Comparison of ENCODE assay signal across 12 cellular contexts in genomic region chr1:172041102-172041501, GRCh38.
A peak's percentile ranks its signal among the peaks of the same experiment; 100 is the strongest.
DNase-seq lines count a peak whose midpoint lies in the region; ATAC-seq and TF ChIP-seq lines count a peak whose summit lies in the region.
"Had no signal": no experiment of that assay in that cellular context is flagged by ENCODE, and none has a peak within 500 bp of the region (broad histone marks: within the 10 kb centered on the region; RNA-seq: fewer than 3 reads in every experiment).

No MANE protein-coding gene starts in this region.

- peak overlapping the region; percentile 52 for H4K91ac ChIP-seq in trophoblast cell (ENCODE audit: low read depth, low read length)

- POLR2A ChIA-PET in WTC11 (lab: Charles Lee) = no interaction called here

- H3K4me3 Mint-ChIP-seq in HFFc6 (peak overlapping the region; percentile 58; the same call in 1 of the 2 replicates), WTC11 (no peak overlapping the region)

- no peak overlapping the region for H2AK5ac ChIP-seq in trophoblast cell (ENCODE audit: low read length)

- no peak for DNase-seq in HFFc6
- no peak for DNase-seq in WTC11 (ENCODE audit: low spot score)
- DNase-seq in foreskin keratinocyte = no peak
- DNase-seq in trophoblast cell = no peak
- DNase-seq in stimulated activated CD4-positive, alpha-beta T cell treated with anti-CD3 and anti-CD28 coated beads, Interleukin-2, amount 100 ng/mL, for 48 hours = no peak
- DNase-seq in activated CD4-positive, alpha-beta T cell treated with anti-CD3 and anti-CD28 coated beads, Interleukin-2, amount 50 U/mL, for 4 hours = no peak
- DNase-seq: CD4-positive, alpha-beta memory T cell; NCI-H1092; NCI-H510A treated with DMSO at 0.1 percent for 48 hours had no signal

- no peak for TF ChIP-seq CTCF in HFFc6 (IDR thresholded peaks at IDR 0.05)
- TF ChIP-seq CTCF in WTC11 (IDR thresholded peaks at IDR 0.05) = no peak
- no peak for TF ChIP-seq CTCF in foreskin keratinocyte (conservative IDR thresholded peaks at IDR 0.05)

- H3K27ac Mint-ChIP-seq in HFFc6 (peak overlapping the region; percentile 71), WTC11 (no peak overlapping the region)

- H3K4me3 ChIP-seq in trophoblast cell (ENCODE audit: low read depth, low read length) = no peak overlapping the region
- H3K4me3 ChIP-seq: MG63 had no signal

- H3K27ac ChIP-seq in foreskin keratinocyte (peak overlapping the region; percentile 6), trophoblast cell (ENCODE audit: low read depth, low read length) (no peak overlapping the region)
- H3K27ac ChIP-seq: KMS-11 had no signal

- H2AFZ ChIP-seq in trophoblast cell (ENCODE audit: insufficient read depth, low read length, poor library complexity) = no peak overlapping the region

- CTCF ChIA-PET in WTC11 (lab: Charles Lee) = interaction anchor here (1.0 to 1.2 kb wide), 2 partner anchors 241 to 358 kb away, joined by 3 to 4 read pairs; no protein-coding TSS in a partner anchor

- no peak overlapping the region for H3K14ac ChIP-seq in trophoblast cell (ENCODE audit: low read length)

- no peak overlapping the region for H2BK120ac ChIP-seq in trophoblast cell (ENCODE audit: insufficient read depth, low read length, poor library complexity)

- H3K27me3 ChIP-seq in foreskin keratinocyte (no peaks in the 10 kb centered on the region), trophoblast cell (ENCODE audit: insufficient read depth, low read length) (no peaks in the 10 kb centered on the region)
- H3K27me3 ChIP-seq: MG63 had no signal

- H3K9ac ChIP-seq in trophoblast cell (ENCODE audit: low read length) = no peak overlapping the region
- H3K9ac ChIP-seq: KMS-11 had no signal

- no peak overlapping the region for H3K23ac ChIP-seq in trophoblast cell (ENCODE audit: low read length)

- H4K12ac ChIP-seq in trophoblast cell (ENCODE audit: low read depth, low read length) = no peak overlapping the region

- H3K79me2 ChIP-seq in trophoblast cell (ENCODE audit: control insufficient read depth, insufficient read depth, low read length, poor library complexity) = no peaks in the 10 kb centered on the region

- H3K27me3 Mint-ChIP-seq in HFFc6 (ENCODE audit: insufficient read depth) (no peaks in the 10 kb centered on the region), WTC11 (ENCODE audit: low read depth) (no peaks in the 10 kb centered on the region)
- H3K27me3 Mint-ChIP-seq: CD4-positive, alpha-beta memory T cell had no signal

- H3K9me3 Mint-ChIP-seq in HFFc6 = no peaks in the 10 kb centered on the region
- H3K9me3 Mint-ChIP-seq in WTC11 = peaks cover 6% of the 10 kb centered on the region; the same call in 1 of the 2 replicates

- ATAC-seq in WTC11 (peak; percentile 74), foreskin keratinocyte (no peak), HG03025 (IDR thresholded peaks at IDR 0.05; ENCODE audit: low FRiP score, unreplicated experiment) (no peak)

- H2BK12ac ChIP-seq in trophoblast cell (ENCODE audit: low read length) = peak overlapping the region; percentile 63

- H3K79me1 ChIP-seq in trophoblast cell (ENCODE audit: low read length) = no peaks in the 10 kb centered on the region

- H3K9me3 ChIP-seq in trophoblast cell (ENCODE audit: insufficient read depth, low read depth, low read length) = no peaks in the 10 kb centered on the region
- H3K9me3 ChIP-seq: MG63 had no signal

- H2BK5ac ChIP-seq in trophoblast cell (ENCODE audit: low read depth, low read length, poor library complexity) = no peak overlapping the region

- H3K4ac ChIP-seq in trophoblast cell (ENCODE audit: low read depth, low read length) = no peak overlapping the region

- no peaks in the 10 kb centered on the region for H3K36me3 ChIP-seq in trophoblast cell (ENCODE audit: control insufficient read depth in 1 of 2, insufficient read depth in 2 of 2, low read length in 2 of 2)
- H3K36me3 ChIP-seq: MG63 had no signal

- H3K18ac ChIP-seq in trophoblast cell (ENCODE audit: low read length) = no peak overlapping the region

- H3K4me1 Mint-ChIP-seq in HFFc6 (ENCODE audit: low read depth) (peaks cover 26% of the 10 kb centered on the region), WTC11 (peaks cover 6% of the 10 kb centered on the region)

- no peak overlapping the region for H4K8ac ChIP-seq in trophoblast cell (ENCODE audit: low read depth, low read length)

- no peak overlapping the region for H3K4me2 ChIP-seq in trophoblast cell (ENCODE audit: low read length)
- H3K4me2 ChIP-seq: KMS-11 had no signal

- H3K4me1 ChIP-seq in foreskin keratinocyte = peaks cover 13% of the 10 kb centered on the region
- H3K4me1 ChIP-seq in trophoblast cell (ENCODE audit: control insufficient read depth in 1 of 2, insufficient read depth in 2 of 2, low read length in 2 of 2) = peaks cover 3% of the 10 kb centered on the region in 2 experiments

- no peaks in the 10 kb centered on the region for H3K36me3 Mint-ChIP-seq in HFFc6 (ENCODE audit: low read depth)
- H3K36me3 Mint-ChIP-seq in WTC11 = no peaks in the 10 kb centered on the region

TF ChIP-seq in WTC11, 78 proteins besides CTCF, POLR2A, EP300 and RAD21:
- TF ChIP-seq SMAD4 (CRISPR knock-in tag; IDR thresholded peaks at IDR 0.05) (no peak), TP53 (CRISPR knock-in tag; IDR thresholded peaks at IDR 0.05) (no peak), NFE2L1 (CRISPR knock-in tag; IDR thresholded peaks at IDR 0.05) (no peak), ATF6 (CRISPR knock-in tag; IDR thresholded peaks at IDR 0.05) (no peak)
- TF ChIP-seq, protein P1, sequence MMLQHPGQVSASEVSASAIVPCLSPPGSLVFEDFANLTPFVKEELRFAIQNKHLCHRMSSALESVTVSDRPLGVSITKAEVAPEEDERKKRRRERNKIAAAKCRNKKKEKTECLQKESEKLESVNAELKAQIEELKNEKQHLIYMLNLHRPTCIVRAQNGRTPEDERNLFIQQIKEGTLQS (CRISPR knock-in tag; conservative IDR thresholded peaks at IDR 0.05) = no peak
